In the genomic region with DNA sequence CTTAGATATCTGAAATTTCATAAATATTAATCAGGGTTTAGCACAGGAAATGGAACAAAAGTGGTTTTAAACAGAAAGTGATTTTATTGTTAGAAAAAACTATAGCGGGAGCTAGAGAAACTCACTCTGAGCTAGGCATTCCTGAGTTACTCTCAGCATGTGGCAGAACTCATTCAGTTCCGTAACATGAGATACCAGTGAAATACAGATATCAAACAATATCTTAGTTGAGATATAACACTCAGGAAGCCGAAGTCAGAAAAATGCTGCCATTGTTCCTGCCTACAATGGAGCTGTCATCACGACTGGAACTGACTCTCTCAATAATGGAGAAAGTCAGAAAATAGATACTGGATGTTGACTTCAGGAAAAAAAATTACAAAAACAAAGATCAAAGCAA, we compare ENCODE assay signal across 26 cellular contexts.
"Had no signal": no experiment of that assay in that cellular context is flagged by ENCODE, and none has a peak within 500 bp of the region (broad histone marks: within the 10 kb centered on the region; RNA-seq: fewer than 3 reads in every experiment).

No MANE protein-coding gene starts in this region.

- H3K9me3 ChIP-seq: breast epithelium, SJSA1 had no signal

- ATAC-seq: activated CD8-positive, alpha-beta memory T cell treated with anti-CD3 and anti-CD28 coated beads, Interleukin-2, amount 10 ng/mL, durations not matched to agents 7 days and 5 days; activated T-cell treated with anti-CD3 and anti-CD28 coated beads, Interleukin-2, amount 50 U/mL, for 4 hours; activated T-helper 17 cell treated with anti-CD3 and anti-CD28 coated beads, Interleukin-2, amount 50 U/mL, for 72 hours; PC-3; T-helper 17 cell had no signal

- H3K4me2 ChIP-seq: KMS-11 had no signal

- H3K27me3 ChIP-seq: breast epithelium, SJSA1 had no signal

- H3K27ac ChIP-seq: breast epithelium, KMS-11, SJSA1 had no signal

- H3K4me1 ChIP-seq: breast epithelium, SJSA1 had no signal

- H3K9ac ChIP-seq: KMS-11 had no signal

- H3K4me3 ChIP-seq: breast epithelium, SJSA1 had no signal

- DNase-seq: activated B cell treated with CpG ODN at 0.5 μM for 24 hours; activated CD4-positive, alpha-beta T cell treated with anti-CD3 and anti-CD28 coated beads for 1 hour; activated CD4-positive, alpha-beta T cell treated with anti-CD3 and anti-CD28 coated beads, Interleukin-2, amount 10 ng/mL, durations not matched to agents 24 days and 14 days; activated CD4-positive, alpha-beta T cell treated with anti-CD3 and anti-CD28 coated beads, Interleukin-2, amount 50 U/mL, for 48 hours; activated CD8-positive, alpha-beta memory T cell treated with anti-CD3 and anti-CD28 coated beads, Interleukin-2, amount 10 ng/mL, durations not matched to agents 7 days and 5 days; activated gamma-delta T cell; activated naive CD4-positive, alpha-beta T cell treated with anti-CD3 and anti-CD28 coated beads for 36 hours; activated T-cell treated with anti-CD3 and anti-CD28 coated beads, Interleukin-2, amount 50 U/mL, for 4 hours; amygdala; central memory CD4-positive, alpha-beta T cell; MV-4-11; NCI-H1092 treated with DMSO at 0.1 percent for 48 hours; NCI-H1417 treated with DMSO at 0.1 percent for 48 hours; NCI-H1694; NCI-H2029; NCI-H2107; NCI-H510A treated with DMSO at 0.1 percent for 48 hours; NCI-H69; PC-3; SHP77; T-helper 17 cell; T-helper 9 cell had no signal

- H3K36me3 ChIP-seq: breast epithelium, SJSA1 had no signal
